Comparison of ENCODE assay signal across 13 cellular contexts in genomic region chr11:120236169-120237107, GRCh38. TPM values are rescaled to one million over a fixed set of nuclear protein-coding genes. Genes with fewer than 3 reads are reported as not detected.
DNase-seq lines count a peak whose midpoint lies in the region; ATAC-seq, FAIRE-seq and TF ChIP-seq lines count a peak whose summit lies in the region.
"Had no signal": no experiment of that assay in that cellular context is flagged by ENCODE, and none has a peak within 500 bp of the region (broad histone marks: within the 10 kb centered on the region; RNA-seq: fewer than 3 reads in every experiment).

No MANE protein-coding gene starts in this region.

- intact Hi-C loops in natural killer cell (cut with micrococcal nuclease) (no loop called here), vagina (cut with DNase I) (loop anchor here (5.0 kb wide), 1 partner anchor 66 kb away; no protein-coding TSS in a partner anchor), ovary (cut with DNase I) (loop anchor here in 1 of 4 donors (2.0 kb wide), 1 partner anchor 64 kb away; no protein-coding TSS in a partner anchor)

- H3K27ac ChIP-seq in H1 (ENCODE audit: low read depth, low read length): peak overlapping the region; percentile 49; the same call in 1 of the 2 replicates
- peak overlapping the region; percentile 7 for H3K27ac ChIP-seq in vagina
- no peak overlapping the region for H3K27ac ChIP-seq in ovary
- H3K27ac ChIP-seq in caudate nucleus (ENCODE audit: low read depth, low read length): no peak overlapping the region

- H2AFZ ChIP-seq in H1 (ENCODE audit: low read length): no peak overlapping the region

- TF ChIP-seq CTCF in natural killer cell (IDR thresholded peaks at IDR 0.05) (no peak), H1 (IDR thresholded peaks at IDR 0.05; ENCODE audit: control extremely low read depth in 1 of 3, insufficient read depth in 1 of 3, low read depth in 1 of 3, low read length in 3 of 3) (no peak), vagina (IDR thresholded peaks at IDR 0.05) (no peak), ovary (IDR thresholded peaks at IDR 0.05) (no peak)

- no peaks in the 10 kb centered on the region for H3K9me3 Mint-ChIP-seq in natural killer cell treated with Interleukin-12 subunit alpha and Interleukin-12 subunit beta and Interleukin-15 and Interleukin-18, amount 100 ng/mL, for 72 hours
- H3K9me3 Mint-ChIP-seq in natural killer cell: no peaks in the 10 kb centered on the region
- H3K9me3 Mint-ChIP-seq: naive B cell had no signal

- DNase-seq in natural killer cell treated with Interleukin-12 subunit alpha and Interleukin-12 subunit beta and Interleukin-15 and Interleukin-18, amount 100 ng/mL, for 72 hours (ENCODE audit: low spot score): no peak
- DNase-seq in natural killer cell (no peak), NT2/D1 (ENCODE audit: low read depth, low spot score) (peak; percentile 39), H1 (ENCODE audit: low read depth in 1 of 2, low spot score in 2 of 2) (no peak), vagina (ENCODE audit: extremely low spot score in 2 of 2) (no peak), ovary (no peak), caudate nucleus (lab: John Stamatoyannopoulos, UW) (no peak), NCI-H1436 (lab: John Stamatoyannopoulos, UW) (no peak)
- DNase-seq: activated CD4-positive, alpha-beta T cell treated with anti-CD3 and anti-CD28 coated beads, Interleukin-2, amount 50 U/mL, for 48 hours; effector CD4-positive, alpha-beta T cell; naive B cell; NCI-H2171; SW 1271 had no signal

- H3K36me3 ChIP-seq in NT2/D1 (ENCODE audit: insufficient read depth, insufficient read length, low read length) (no peaks in the 10 kb centered on the region), H1 (ENCODE audit: control insufficient read depth in 2 of 4, insufficient read depth in 4 of 4, low read length in 3 of 4) (no peaks in the 10 kb centered on the region), vagina (no peaks in the 10 kb centered on the region), ovary (no peaks in the 10 kb centered on the region)

- H3K9me3 ChIP-seq in NT2/D1 (ENCODE audit: insufficient read depth, low read length) (no peaks in the 10 kb centered on the region), H1 (ENCODE audit: insufficient read depth in 2 of 2, low read depth in 1 of 2, low read length in 1 of 2) (no peaks in the 10 kb centered on the region), vagina (no peaks in the 10 kb centered on the region), ovary (no peaks in the 10 kb centered on the region)

- no peak for FAIRE-seq in H1 (lab: Jason Lieb, UNC)

- no peak overlapping the region for H2AK5ac ChIP-seq in H1 (ENCODE audit: low read depth, low read length)

- H3K23me2 ChIP-seq in H1 (ENCODE audit: low read depth, low read length): peaks cover 4% of the 10 kb centered on the region; the same call in 1 of the 2 replicates

- no peak overlapping the region for H3K27ac Mint-ChIP-seq in natural killer cell treated with Interleukin-12 subunit alpha and Interleukin-12 subunit beta and Interleukin-15 and Interleukin-18, amount 100 ng/mL, for 72 hours
- no peak overlapping the region for H3K27ac Mint-ChIP-seq in natural killer cell
- H3K27ac Mint-ChIP-seq: naive B cell had no signal

- H3K56ac ChIP-seq in H1 (replicated peaks; ENCODE audit: insufficient read length, low read depth, low read length): no peak overlapping the region

- H3K4me1 ChIP-seq in NT2/D1 (ENCODE audit: insufficient read depth, insufficient read length): no peaks in the 10 kb centered on the region
- peaks cover 0 to 3% (median under 1%) of the 10 kb centered on the region in 4 experiments; a peak in 3 of 7 replicates for H3K4me1 ChIP-seq in H1 (replicated peaks in 1 of 4; ENCODE audit: control insufficient read depth in 3 of 4, insufficient read depth in 4 of 4, low read length in 3 of 4)
- peaks cover 29% of the 10 kb centered on the region for H3K4me1 ChIP-seq in vagina
- H3K4me1 ChIP-seq in ovary (ENCODE audit: insufficient read depth): peaks cover 4% of the 10 kb centered on the region

- H3K4ac ChIP-seq in H1 (replicated peaks; ENCODE audit: insufficient read length, low read depth, low read length): no peak overlapping the region

- H2BK5ac ChIP-seq in H1 (ENCODE audit: low read depth, low read length): peak overlapping the region; percentile 75; the same call in 1 of the 2 replicates

- no peak overlapping the region for H3K14ac ChIP-seq in H1 (ENCODE audit: insufficient read length)

- H3K18ac ChIP-seq in H1 (ENCODE audit: extremely low read depth, low read length): 0 out of 2 replicates have a peak overlapping the region, but pooled peaks have one; percentile 7

- POLR2A ChIA-PET in H1 (lab: Charles Lee; ENCODE audit: partially characterized antibody): interaction anchor here (0.8 to 4.4 kb wide), 22 partner anchors 9 to 223 kb away, joined by 3 to 69 read pairs (median 4); partner anchors contain the start of genes ARHGEF12 and TLCD5

- H4K91ac ChIP-seq in H1 (replicated peaks; ENCODE audit: insufficient read length, low read length): no peak overlapping the region

- no peaks in the 10 kb centered on the region for H3K36me3 Mint-ChIP-seq in natural killer cell treated with Interleukin-12 subunit alpha and Interleukin-12 subunit beta and Interleukin-15 and Interleukin-18, amount 100 ng/mL, for 72 hours
- H3K36me3 Mint-ChIP-seq in natural killer cell: no peaks in the 10 kb centered on the region

- CTCF ChIA-PET in H1 (lab: Charles Lee; ENCODE audit: partially characterized antibody): interaction anchor here (0.6 to 41.2 kb wide), 18 partner anchors 10 to 516 kb away, joined by 3 to 1412 read pairs (median 16); partner anchors contain the start of gene OAF

- TF ChIP-seq EP300 in H1 (IDR thresholded peaks at IDR 0.05; ENCODE audit: borderline replicate concordance in 1 of 2, low read depth in 2 of 2, low read length in 2 of 2) (0 out of 3 replicates have a peak, but pooled peaks of 1 of the 2 experiments have one; percentile 16), ovary (IDR thresholded peaks at IDR 0.05) (no peak)

- H3K4me3 Mint-ChIP-seq in natural killer cell treated with Interleukin-12 subunit alpha and Interleukin-12 subunit beta and Interleukin-15 and Interleukin-18, amount 100 ng/mL, for 72 hours: no peak overlapping the region
- no peak overlapping the region for H3K4me3 Mint-ChIP-seq in natural killer cell
- H3K4me3 Mint-ChIP-seq: naive B cell had no signal

- peaks cover 0 to 2% of the 10 kb centered on the region in 2 donors for H3K4me1 Mint-ChIP-seq in natural killer cell treated with Interleukin-12 subunit alpha and Interleukin-12 subunit beta and Interleukin-15 and Interleukin-18, amount 100 ng/mL, for 72 hours (ENCODE audit: low read depth in 2 of 2)
- H3K4me1 Mint-ChIP-seq in natural killer cell: no peaks in the 10 kb centered on the region

- H3K4me2 ChIP-seq in H1 (ENCODE audit: insufficient read depth in 1 of 2, low read depth in 2 of 2, low read length in 2 of 2): no peak overlapping the region

- no peak overlapping the region for H4K5ac ChIP-seq in H1 (ENCODE audit: insufficient read length, low read depth, low read length)

- peaks cover 0 to 1% of the 10 kb centered on the region in 2 experiments for H4K20me1 ChIP-seq in H1 (replicated peaks in 1 of 2; ENCODE audit: control insufficient read depth in 1 of 2, insufficient read depth in 2 of 2, low read length in 2 of 2)

- H3K79me2 ChIP-seq in H1 (ENCODE audit: control insufficient read depth in 1 of 2, insufficient read depth in 2 of 2, low read length in 2 of 2): no peaks in the 10 kb centered on the region

- no peak overlapping the region for H2BK12ac ChIP-seq in H1 (ENCODE audit: low read depth, low read length)

- no peak overlapping the region for H4K8ac ChIP-seq in H1 (ENCODE audit: extremely low read depth, insufficient read depth, low read length)

- no peak overlapping the region for H2BK120ac ChIP-seq in H1 (replicated peaks; ENCODE audit: low read depth, low read length)

- WGBS in H1 (ENCODE audit: extremely low coverage in 1 of 2, insufficient coverage in 1 of 2, insufficient read length in 1 of 2, insufficient replicate concordance in 2 of 2, low coverage in 1 of 2, low lambda C conversion rate in 2 of 2, missing lambda C conversion rate in 1 of 2), 2 experiments: 61% methylated on average over 5 of the region's 5 CpGs; no CpG with 5 or more reads in 1 of the 2 experiments
- 36 to 45% (median 37%) methylated on average over 5 of the region's 5 CpGs for WGBS in ovary, 3 donors

- ATAC-seq in natural killer cell treated with Interleukin-12 subunit alpha and Interleukin-12 subunit beta and Interleukin-15 and Interleukin-18, amount 100 ng/mL, for 72 hours: peak; percentile 21 to 35
- ATAC-seq in natural killer cell: no peak

- no peak for TF ChIP-seq RAD21 in H1 (IDR thresholded peaks at IDR 0.05 in 1 of 2, conservative IDR thresholded peaks at IDR 0.05 in 1 of 2; ENCODE audit: low read depth in 2 of 2, low read length in 2 of 2)

- TF ChIP-seq POLR2A in H1 (IDR thresholded peaks at IDR 0.05; ENCODE audit: control extremely low read depth in 1 of 2, low read depth in 2 of 2, low read length in 2 of 2) (peak in 1 of 2 experiments; percentile 99; a peak in 2 of 3 replicates), vagina (IDR thresholded peaks at IDR 0.05) (no peak), ovary (IDR thresholded peaks at IDR 0.05) (no peak)

- H2BK15ac ChIP-seq in H1 (ENCODE audit: low read length): no peak overlapping the region

- H3K9ac ChIP-seq in NT2/D1 (ENCODE audit: insufficient read length, low read depth) (no peak overlapping the region), H1 (replicated peaks in 1 of 4; ENCODE audit: extremely low read depth in 1 of 4, low read depth in 3 of 4, low read length in 3 of 4) (no peak overlapping the region)

- H2BK20ac ChIP-seq in H1 (ENCODE audit: low read length): no peak overlapping the region

- H3K27me3 Mint-ChIP-seq in natural killer cell treated with Interleukin-12 subunit alpha and Interleukin-12 subunit beta and Interleukin-15 and Interleukin-18, amount 100 ng/mL, for 72 hours: peaks cover 38 to 53% of the 10 kb centered on the region in 2 donors
- peaks cover 38 to 47% of the 10 kb centered on the region in 2 donors for H3K27me3 Mint-ChIP-seq in natural killer cell (ENCODE audit: low read depth in 2 of 2)

- H3K27me3 ChIP-seq in NT2/D1 (ENCODE audit: insufficient read depth, insufficient read length): peaks cover 21% of the 10 kb centered on the region
- peaks cover 3 to 25% (median 20%) of the 10 kb centered on the region in 4 experiments for H3K27me3 ChIP-seq in H1 (replicated peaks in 1 of 4; ENCODE audit: control insufficient read depth in 3 of 4, extremely low read depth in 1 of 4, insufficient read depth in 3 of 4, low read length in 3 of 4)
- H3K27me3 ChIP-seq in vagina: no peaks in the 10 kb centered on the region
- H3K27me3 ChIP-seq in ovary: no peaks in the 10 kb centered on the region

- H3K23ac ChIP-seq in H1 (ENCODE audit: insufficient read length): no peak overlapping the region

- H3K4me3 ChIP-seq in NT2/D1 (ENCODE audit: insufficient read length, low read depth) (no peak overlapping the region), H1 (ENCODE audit: extremely low read depth in 1 of 4, insufficient read depth in 2 of 4, low read depth in 3 of 4, low read length in 4 of 4) (no peak overlapping the region), vagina (no peak overlapping the region), ovary (no peak overlapping the region)

- no peaks in the 10 kb centered on the region; the same call in 1 of the 2 replicates for H3K79me1 ChIP-seq in H1 (ENCODE audit: low read depth, low read length)

RNA-seq across cellular contexts. Expression of gene POU2F3, which starts 3.5 kb away (rescaled TPM):
- not detected for total RNA-seq in natural killer cell treated with Interleukin-12 subunit alpha and Interleukin-12 subunit beta and Interleukin-15 and Interleukin-18, amount 100 ng/mL, for 72 hours
- total RNA-seq in natural killer cell (not detected), vagina (2.7 TPM), ovary (1 to 10 TPM in 1 of 7 donors, under 1 TPM in 4, not detected in 2; 0.20 to 1.0 (median 0.23) TPM)
- total RNA-seq in H1 (2021; fragmentation: NEBNext Ultra II Directional; extraction: Animal tissue kit (Norgen Biotek cat#: 25700)): 1.0 and 1.1 TPM in 2 replicates
- polyA plus RNA-seq in H1 (2011; rRNA removed) (0.78 and 2.1 TPM in 2 replicates), ovary (under 1 TPM; 0.05 to 0.08 TPM)
- polyA plus RNA-seq in H1 (2011; cell fraction: cytosol; rRNA removed): 1.4 TPM
- polyA plus RNA-seq in H1 (2011; cell fraction: nucleus; rRNA removed): 1.9 TPM
- polyA plus RNA-seq in H1 (2012, experiment 1 of 2): 1.2 to 3.1 TPM (median 2.4 TPM) in 4 replicates
- 0.81 TPM for polyA plus RNA-seq in H1 (2012, experiment 2 of 2)
- polyA plus RNA-seq in H1 (2013, experiment 1 of 2): 1.3 TPM
- polyA plus RNA-seq in H1 (2013, experiment 2 of 2): 1.2 TPM
- 2.4 and 2.6 TPM in 2 replicates for polyA minus RNA-seq in H1 (2011; rRNA and poly(A)+ RNA removed)
- 1.0 TPM for polyA minus RNA-seq in H1 (2011; cell fraction: cytosol; rRNA and poly(A)+ RNA removed)
- 0.90 TPM for polyA minus RNA-seq in H1 (2011; cell fraction: nucleus; rRNA and poly(A)+ RNA removed)

RNA-seq across cellular contexts. Expression of gene OAF, which starts 25.6 kb away (rescaled TPM):
- total RNA-seq in natural killer cell treated with Interleukin-12 subunit alpha and Interleukin-12 subunit beta and Interleukin-15 and Interleukin-18, amount 100 ng/mL, for 72 hours: 1 to 10 TPM; 1.1 to 1.9 TPM
- 1 to 10 TPM; 2.8 to 5.1 (median 3.8) TPM for total RNA-seq in natural killer cell
- 1.1 and 1.3 TPM in 2 replicates for total RNA-seq in H1 (2021; fragmentation: NEBNext Ultra II Directional; extraction: Animal tissue kit (Norgen Biotek cat#: 25700))
- polyA plus RNA-seq in H1 (2011; rRNA removed): 1.5 and 2.1 TPM in 2 replicates
- polyA plus RNA-seq in H1 (2011; cell fraction: cytosol; rRNA removed): 1.2 TPM
- polyA plus RNA-seq in H1 (2011; cell fraction: nucleus; rRNA removed): 1.2 TPM
- polyA plus RNA-seq in H1 (2012, experiment 1 of 2): 0.60 to 1.0 TPM (median 0.64 TPM) in 4 replicates
- 0.62 TPM for polyA plus RNA-seq in H1 (2012, experiment 2 of 2)
- 0.85 TPM for polyA plus RNA-seq in H1 (2013, experiment 1 of 2)
- 0.72 TPM for polyA plus RNA-seq in H1 (2013, experiment 2 of 2)
- 0.46 and 0.50 TPM in 2 replicates for polyA minus RNA-seq in H1 (2011; rRNA and poly(A)+ RNA removed)
- 0.73 TPM for polyA minus RNA-seq in H1 (2011; cell fraction: cytosol; rRNA and poly(A)+ RNA removed)
- 0.80 TPM for polyA minus RNA-seq in H1 (2011; cell fraction: nucleus; rRNA and poly(A)+ RNA removed)
- total RNA-seq in vagina: 56.7 TPM
- total RNA-seq in ovary: 100 to 1,000 TPM in 2 of 7 donors, 10 to 100 TPM in 5; 26.6 to 170 (median 66.5) TPM
- 10 to 100 TPM; 38.1 to 44.1 TPM for polyA plus RNA-seq in ovary

Comparison
In these comparisons a context has a peak if more than half of its experiments do, and no peak if none do; other contexts are left out.
1. ATAC-seq: peak in natural killer cell treated with Interleukin-12 subunit alpha and Interleukin-12 subunit beta and Interleukin-15 and Interleukin-18, amount 100 ng/mL, for 72 hours (2 of 2); none in natural killer cell (0 of 3).
2. H3K27ac ChIP-seq: peak in H1 (single experiment) and vagina (single experiment); none in ovary (0 of 2) and caudate nucleus (single experiment).